Comparison of ENCODE assay signal across 10 cellular contexts in the genomic region with DNA sequence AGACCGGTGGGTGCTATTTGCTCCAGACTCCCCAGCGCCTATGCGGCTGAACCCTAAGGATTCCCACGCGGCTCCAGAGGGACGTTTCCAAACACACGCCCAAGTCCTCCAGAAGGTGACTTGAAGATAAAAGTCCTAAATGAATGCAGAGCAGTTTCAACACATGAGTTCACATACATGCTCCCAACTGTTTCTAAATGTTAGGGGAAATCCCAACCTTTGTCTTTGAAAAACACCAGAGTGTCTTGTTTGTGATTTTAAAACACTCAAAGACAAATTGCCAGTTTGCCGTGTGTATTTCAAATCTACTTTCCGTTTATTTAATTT.
"Had no signal": no experiment of that assay in that cellular context is flagged by ENCODE, and none has a peak within 500 bp of the region (broad histone marks: within the 10 kb centered on the region; RNA-seq: fewer than 3 reads in every experiment).

No MANE protein-coding gene starts in this region.

- H3K27ac ChIP-seq: GM23248, HL-60 had no signal

- ATAC-seq: HCT116, HepG2 had no signal

- H3K9me3 Mint-ChIP-seq: H9 had no signal

- H3K9ac ChIP-seq: GM23248 had no signal

- H2AFZ ChIP-seq: GM23248 had no signal

- H3K4me3 ChIP-seq: GM23248 had no signal

- H3K27ac Mint-ChIP-seq: H9, HFFc6 had no signal

- H3K36me3 Mint-ChIP-seq: IgD-negative memory B cell had no signal

- DNase-seq: GM23248, HFFc6, KG1 had no signal

- H3K4me3 Mint-ChIP-seq: H9, HFFc6, IgD-negative memory B cell had no signal

- FAIRE-seq: H1, H54, HepG2 had no signal
